In the genomic region with DNA sequence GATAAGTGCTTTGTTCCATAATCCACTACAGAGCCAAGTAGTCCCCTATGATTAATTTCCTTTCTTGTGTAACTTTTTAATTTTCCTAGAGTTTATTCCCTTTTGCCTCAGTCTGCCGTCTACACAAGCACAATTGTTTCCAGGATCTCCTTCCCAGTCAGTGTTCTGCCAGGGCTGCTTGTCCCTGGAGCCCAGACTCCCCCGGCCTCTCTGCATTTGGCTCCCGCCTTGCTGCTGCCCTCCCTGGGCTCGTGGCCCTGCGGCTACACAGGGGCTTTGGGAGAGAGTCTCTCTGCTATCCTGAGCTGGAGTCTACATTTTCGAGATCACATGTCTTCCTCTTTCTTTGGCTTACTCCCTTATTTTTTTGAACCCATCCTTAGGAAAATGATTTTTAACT, we compare ENCODE assay signal across 1 cellular context.
TF ChIP-seq lines count a peak whose summit lies in the region.

No MANE protein-coding gene starts in this region.

TF ChIP-seq in GM23338, 12 proteins besides CTCF, POLR2A, EP300 and RAD21 (continued from another document):
- TF ChIP-seq, protein P1, sequence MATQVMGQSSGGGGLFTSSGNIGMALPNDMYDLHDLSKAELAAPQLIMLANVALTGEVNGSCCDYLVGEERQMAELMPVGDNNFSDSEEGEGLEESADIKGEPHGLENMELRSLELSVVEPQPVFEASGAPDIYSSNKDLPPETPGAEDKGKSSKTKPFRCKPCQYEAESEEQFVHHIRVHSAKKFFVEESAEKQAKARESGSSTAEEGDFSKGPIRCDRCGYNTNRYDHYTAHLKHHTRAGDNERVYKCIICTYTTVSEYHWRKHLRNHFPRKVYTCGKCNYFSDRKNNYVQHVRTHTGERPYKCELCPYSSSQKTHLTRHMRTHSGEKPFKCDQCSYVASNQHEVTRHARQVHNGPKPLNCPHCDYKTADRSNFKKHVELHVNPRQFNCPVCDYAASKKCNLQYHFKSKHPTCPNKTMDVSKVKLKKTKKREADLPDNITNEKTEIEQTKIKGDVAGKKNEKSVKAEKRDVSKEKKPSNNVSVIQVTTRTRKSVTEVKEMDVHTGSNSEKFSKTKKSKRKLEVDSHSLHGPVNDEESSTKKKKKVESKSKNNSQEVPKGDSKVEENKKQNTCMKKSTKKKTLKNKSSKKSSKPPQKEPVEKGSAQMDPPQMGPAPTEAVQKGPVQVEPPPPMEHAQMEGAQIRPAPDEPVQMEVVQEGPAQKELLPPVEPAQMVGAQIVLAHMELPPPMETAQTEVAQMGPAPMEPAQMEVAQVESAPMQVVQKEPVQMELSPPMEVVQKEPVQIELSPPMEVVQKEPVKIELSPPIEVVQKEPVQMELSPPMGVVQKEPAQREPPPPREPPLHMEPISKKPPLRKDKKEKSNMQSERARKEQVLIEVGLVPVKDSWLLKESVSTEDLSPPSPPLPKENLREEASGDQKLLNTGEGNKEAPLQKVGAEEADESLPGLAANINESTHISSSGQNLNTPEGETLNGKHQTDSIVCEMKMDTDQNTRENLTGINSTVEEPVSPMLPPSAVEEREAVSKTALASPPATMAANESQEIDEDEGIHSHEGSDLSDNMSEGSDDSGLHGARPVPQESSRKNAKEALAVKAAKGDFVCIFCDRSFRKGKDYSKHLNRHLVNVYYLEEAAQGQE (IDR thresholded peaks at IDR 0.05; ENCODE audit: unreplicated experiment) = no peak
